8 cellular contexts compared by ENCODE assay signal in genomic region chr3:73624363-73625123, GRCh38. TPM values are rescaled to one million over a fixed set of nuclear protein-coding genes. Genes with fewer than 3 reads are reported as not detected.
DNase-seq lines count a peak whose midpoint lies in the region; ATAC-seq and TF ChIP-seq lines count a peak whose summit lies in the region.

PDZRN3 (minus strand) TSS chr3:73624941.

- TF ChIP-seq CTCF in HFFc6 (IDR thresholded peaks at IDR 0.05), result no peak
- no peak for TF ChIP-seq CTCF in left ventricle myocardium inferior (IDR thresholded peaks at IDR 0.05; ENCODE audit: borderline replicate concordance)
- peak in 1 of 4 experiments; percentile 26 for TF ChIP-seq CTCF in prostate gland (IDR thresholded peaks at IDR 0.05)

- intact Hi-C loops in left ventricle myocardium inferior (cut with micrococcal nuclease) (no loop called here), prostate gland (cut with DNase I) (loop anchor here (5.0 to 10.0 kb wide), 6 partner anchors 93 to 520 kb away; no protein-coding TSS in a partner anchor)

- H3K9me3 Mint-ChIP-seq in HFFc6, result no peaks in the 10 kb centered on the region

- peak within 1 kb of the TSS; percentile 83 for H3K27ac Mint-ChIP-seq in HFFc6

- peaks cover 63% of the 10 kb centered on the region for H3K4me1 ChIP-seq in left ventricle myocardium inferior
- peaks cover 4% of the 10 kb centered on the region for H3K4me1 ChIP-seq in prostate gland (replicated peaks)

- H3K27me3 ChIP-seq in left ventricle myocardium inferior (ENCODE audit: low read depth), result peaks cover 17% of the 10 kb centered on the region
- H3K27me3 ChIP-seq in prostate gland (replicated peaks; ENCODE audit: insufficient read depth), result no peaks in the 10 kb centered on the region

- H3K4me3 Mint-ChIP-seq in HFFc6, result peak within 1 kb of the TSS; percentile 97

- H3K9me3 ChIP-seq in left ventricle myocardium inferior (replicated peaks) (no peaks in the 10 kb centered on the region), prostate gland (no peaks in the 10 kb centered on the region)

- no peaks in the 10 kb centered on the region; the same call in 1 of the 2 replicates for H3K27me3 Mint-ChIP-seq in HFFc6 (ENCODE audit: insufficient read depth)

- ATAC-seq in GM19397 (IDR thresholded peaks at IDR 0.05; ENCODE audit: unreplicated experiment) (no peak), HG02763 (IDR thresholded peaks at IDR 0.05; ENCODE audit: unreplicated experiment) (no peak)

- H3K36me3 Mint-ChIP-seq in HFFc6 (ENCODE audit: low read depth), result peaks cover 7% of the 10 kb centered on the region

- DNase-seq in HFFc6 (peak; percentile 70), left ventricle myocardium inferior (peak; percentile 64), prostate gland (ENCODE audit: low spot score) (peak; percentile 79), NCI-H187 treated with DMSO at 0.1 percent for 48 hours (lab: John Stamatoyannopoulos, UW) (no peak), DMS153 treated with DMSO at 0.1 percent for 48 hours (lab: John Stamatoyannopoulos, UW; ENCODE audit: unreplicated experiment) (no peak)

- 2 to 6% (median 3%) methylated on average over 92 to 99 of the region's 99 CpGs for WGBS in adipose tissue, 3 donors
- WGBS in prostate gland, result 8% methylated on average over 48 of the region's 99 CpGs

- peaks cover 66% of the 10 kb centered on the region for H3K4me1 Mint-ChIP-seq in HFFc6 (ENCODE audit: low read depth)

- peak within 1 kb of the TSS; percentile 78 for H3K4me3 ChIP-seq in left ventricle myocardium inferior
- peak within 1 kb of the TSS; percentile 78 to 81 for H3K4me3 ChIP-seq in prostate gland

- H3K36me3 ChIP-seq in left ventricle myocardium inferior (no peaks in the 10 kb centered on the region), prostate gland (no peaks in the 10 kb centered on the region)

- TF ChIP-seq POLR2A in prostate gland (IDR thresholded peaks at IDR 0.05), result peak; percentile 68

- H3K27ac ChIP-seq in adipose tissue (ENCODE audit: low read depth, low read length) (no peak within 1 kb of the TSS), left ventricle myocardium inferior (replicated peaks) (peak within 1 kb of the TSS; percentile 96), prostate gland (peak within 1 kb of the TSS; percentile 88 to 92)

RNA-seq across cellular contexts. Expression of gene PDZRN3, which starts in this region (rescaled TPM):
- 10 to 100 TPM; 15.1 to 18.5 (median 16.7) TPM for total RNA-seq in HFFc6 (2021; fragmentation: NEBNext Ultra II Directional; extraction: Animal tissue kit (Norgen Biotek cat#: 25700))
- polyA plus RNA-seq in adipose tissue, result 10 to 100 TPM in 2 of 3 donors, 1 to 10 TPM in 1; 6.6 to 45.8 (median 30.8) TPM
- total RNA-seq in left ventricle myocardium inferior, result 114 TPM
- total RNA-seq in prostate gland, result 100 to 1,000 TPM in 1 of 2 donors, 10 to 100 TPM in 1; 80.9 to 143 TPM

Comparison
In these comparisons a context has a peak if more than half of its experiments do, and no peak if none do; other contexts are left out.
1. DNase-seq: peak in HFFc6 (single experiment), left ventricle myocardium inferior (single experiment) and prostate gland (single experiment); none in NCI-H187 treated with DMSO at 0.1 percent for 48 hours (single experiment) and DMS153 treated with DMSO at 0.1 percent for 48 hours (single experiment).